In the genomic region with DNA sequence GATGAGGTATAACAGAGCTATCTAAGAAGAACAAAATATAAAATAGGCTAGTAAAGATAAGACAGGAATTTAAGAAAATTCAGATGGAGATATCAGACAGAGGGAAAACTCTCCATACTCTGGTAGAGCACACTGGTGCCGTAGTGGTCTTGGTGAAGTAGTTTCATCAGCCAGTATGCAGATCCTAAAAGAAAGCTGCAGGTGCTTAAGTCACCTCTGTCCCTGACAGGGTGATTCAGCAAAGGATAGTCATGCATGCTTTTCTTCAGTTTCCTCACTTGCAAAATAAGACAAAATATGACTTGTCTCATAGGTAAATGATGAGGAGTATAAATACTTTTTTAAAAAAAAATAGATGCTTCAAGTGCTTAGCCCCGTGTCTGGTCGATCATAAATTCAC, we compare ENCODE assay signal across 1 cellular context.
TF ChIP-seq lines count a peak whose summit lies in the region.

No MANE protein-coding gene starts in this region.

TF ChIP-seq in GM23338, 12 proteins besides CTCF, POLR2A, EP300 and RAD21 (continued from another document):
- TF ChIP-seq, protein P1, sequence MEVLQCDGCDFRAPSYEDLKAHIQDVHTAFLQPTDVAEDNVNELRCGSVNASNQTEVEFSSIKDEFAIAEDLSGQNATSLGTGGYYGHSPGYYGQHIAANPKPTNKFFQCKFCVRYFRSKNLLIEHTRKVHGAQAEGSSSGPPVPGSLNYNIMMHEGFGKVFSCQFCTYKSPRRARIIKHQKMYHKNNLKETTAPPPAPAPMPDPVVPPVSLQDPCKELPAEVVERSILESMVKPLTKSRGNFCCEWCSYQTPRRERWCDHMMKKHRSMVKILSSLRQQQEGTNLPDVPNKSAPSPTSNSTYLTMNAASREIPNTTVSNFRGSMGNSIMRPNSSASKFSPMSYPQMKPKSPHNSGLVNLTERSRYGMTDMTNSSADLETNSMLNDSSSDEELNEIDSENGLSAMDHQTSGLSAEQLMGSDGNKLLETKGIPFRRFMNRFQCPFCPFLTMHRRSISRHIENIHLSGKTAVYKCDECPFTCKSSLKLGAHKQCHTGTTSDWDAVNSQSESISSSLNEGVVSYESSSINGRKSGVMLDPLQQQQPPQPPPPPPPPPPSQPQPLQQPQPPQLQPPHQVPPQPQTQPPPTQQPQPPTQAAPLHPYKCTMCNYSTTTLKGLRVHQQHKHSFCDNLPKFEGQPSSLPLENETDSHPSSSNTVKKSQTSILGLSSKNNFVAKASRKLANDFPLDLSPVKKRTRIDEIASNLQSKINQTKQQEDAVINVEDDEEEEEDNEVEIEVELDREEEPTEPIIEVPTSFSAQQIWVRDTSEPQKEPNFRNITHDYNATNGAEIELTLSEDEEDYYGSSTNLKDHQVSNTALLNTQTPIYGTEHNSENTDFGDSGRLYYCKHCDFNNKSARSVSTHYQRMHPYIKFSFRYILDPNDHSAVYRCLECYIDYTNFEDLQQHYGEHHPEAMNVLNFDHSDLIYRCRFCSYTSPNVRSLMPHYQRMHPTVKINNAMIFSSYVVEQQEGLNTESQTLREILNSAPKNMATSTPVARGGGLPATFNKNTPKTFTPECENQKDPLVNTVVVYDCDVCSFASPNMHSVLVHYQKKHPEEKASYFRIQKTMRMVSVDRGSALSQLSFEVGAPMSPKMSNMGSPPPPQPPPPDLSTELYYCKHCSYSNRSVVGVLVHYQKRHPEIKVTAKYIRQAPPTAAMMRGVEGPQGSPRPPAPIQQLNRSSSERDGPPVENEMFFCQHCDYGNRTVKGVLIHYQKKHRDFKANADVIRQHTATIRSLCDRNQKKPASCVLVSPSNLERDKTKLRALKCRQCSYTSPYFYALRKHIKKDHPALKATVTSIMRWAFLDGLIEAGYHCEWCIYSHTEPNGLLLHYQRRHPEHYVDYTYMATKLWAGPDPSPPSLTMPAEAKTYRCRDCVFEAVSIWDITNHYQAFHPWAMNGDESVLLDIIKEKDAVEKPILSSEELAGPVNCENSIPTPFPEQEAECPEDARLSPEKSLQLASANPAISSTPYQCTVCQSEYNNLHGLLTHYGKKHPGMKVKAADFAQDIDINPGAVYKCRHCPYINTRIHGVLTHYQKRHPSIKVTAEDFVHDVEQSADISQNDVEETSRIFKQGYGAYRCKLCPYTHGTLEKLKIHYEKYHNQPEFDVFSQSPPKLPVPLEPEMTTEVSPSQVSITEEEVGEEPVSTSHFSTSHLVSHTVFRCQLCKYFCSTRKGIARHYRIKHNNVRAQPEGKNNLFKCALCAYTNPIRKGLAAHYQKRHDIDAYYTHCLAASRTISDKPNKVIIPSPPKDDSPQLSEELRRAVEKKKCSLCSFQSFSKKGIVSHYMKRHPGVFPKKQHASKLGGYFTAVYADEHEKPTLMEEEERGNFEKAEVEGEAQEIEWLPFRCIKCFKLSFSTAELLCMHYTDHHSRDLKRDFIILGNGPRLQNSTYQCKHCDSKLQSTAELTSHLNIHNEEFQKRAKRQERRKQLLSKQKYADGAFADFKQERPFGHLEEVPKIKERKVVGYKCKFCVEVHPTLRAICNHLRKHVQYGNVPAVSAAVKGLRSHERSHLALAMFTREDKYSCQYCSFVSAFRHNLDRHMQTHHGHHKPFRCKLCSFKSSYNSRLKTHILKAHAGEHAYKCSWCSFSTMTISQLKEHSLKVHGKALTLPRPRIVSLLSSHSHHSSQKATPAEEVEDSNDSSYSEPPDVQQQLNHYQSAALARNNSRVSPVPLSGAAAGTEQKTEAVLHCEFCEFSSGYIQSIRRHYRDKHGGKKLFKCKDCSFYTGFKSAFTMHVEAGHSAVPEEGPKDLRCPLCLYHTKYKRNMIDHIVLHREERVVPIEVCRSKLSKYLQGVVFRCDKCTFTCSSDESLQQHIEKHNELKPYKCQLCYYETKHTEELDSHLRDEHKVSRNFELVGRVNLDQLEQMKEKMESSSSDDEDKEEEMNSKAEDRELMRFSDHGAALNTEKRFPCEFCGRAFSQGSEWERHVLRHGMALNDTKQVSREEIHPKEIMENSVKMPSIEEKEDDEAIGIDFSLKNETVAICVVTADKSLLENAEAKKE (CRISPR knock-in tag; IDR thresholded peaks at IDR 0.05) = no peak
- TF ChIP-seq CREB1 (CRISPR knock-in tag; IDR thresholded peaks at IDR 0.05; ENCODE audit: low read depth) = no peak
- no peak for TF ChIP-seq EZH2phosphoT487 (IDR thresholded peaks at IDR 0.05; ENCODE audit: unreplicated experiment)
- TF ChIP-seq ZNF331 (CRISPR knock-in tag; IDR thresholded peaks at IDR 0.05; ENCODE audit: low read depth) = no peak
- TF ChIP-seq, protein P2, sequence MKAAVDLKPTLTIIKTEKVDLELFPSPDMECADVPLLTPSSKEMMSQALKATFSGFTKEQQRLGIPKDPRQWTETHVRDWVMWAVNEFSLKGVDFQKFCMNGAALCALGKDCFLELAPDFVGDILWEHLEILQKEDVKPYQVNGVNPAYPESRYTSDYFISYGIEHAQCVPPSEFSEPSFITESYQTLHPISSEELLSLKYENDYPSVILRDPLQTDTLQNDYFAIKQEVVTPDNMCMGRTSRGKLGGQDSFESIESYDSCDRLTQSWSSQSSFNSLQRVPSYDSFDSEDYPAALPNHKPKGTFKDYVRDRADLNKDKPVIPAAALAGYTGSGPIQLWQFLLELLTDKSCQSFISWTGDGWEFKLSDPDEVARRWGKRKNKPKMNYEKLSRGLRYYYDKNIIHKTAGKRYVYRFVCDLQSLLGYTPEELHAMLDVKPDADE (IDR thresholded peaks at IDR 0.05) = no peak
- no peak for TF ChIP-seq NANOG (IDR thresholded peaks at IDR 0.05; ENCODE audit: borderline replicate concordance)
- TF ChIP-seq POLR2AphosphoS5 (IDR thresholded peaks at IDR 0.05; ENCODE audit: low read depth) = no peak
- TF ChIP-seq EZH2 (IDR thresholded peaks at IDR 0.05; ENCODE audit: low read depth, unreplicated experiment) = no peak
- TF ChIP-seq, protein P3, sequence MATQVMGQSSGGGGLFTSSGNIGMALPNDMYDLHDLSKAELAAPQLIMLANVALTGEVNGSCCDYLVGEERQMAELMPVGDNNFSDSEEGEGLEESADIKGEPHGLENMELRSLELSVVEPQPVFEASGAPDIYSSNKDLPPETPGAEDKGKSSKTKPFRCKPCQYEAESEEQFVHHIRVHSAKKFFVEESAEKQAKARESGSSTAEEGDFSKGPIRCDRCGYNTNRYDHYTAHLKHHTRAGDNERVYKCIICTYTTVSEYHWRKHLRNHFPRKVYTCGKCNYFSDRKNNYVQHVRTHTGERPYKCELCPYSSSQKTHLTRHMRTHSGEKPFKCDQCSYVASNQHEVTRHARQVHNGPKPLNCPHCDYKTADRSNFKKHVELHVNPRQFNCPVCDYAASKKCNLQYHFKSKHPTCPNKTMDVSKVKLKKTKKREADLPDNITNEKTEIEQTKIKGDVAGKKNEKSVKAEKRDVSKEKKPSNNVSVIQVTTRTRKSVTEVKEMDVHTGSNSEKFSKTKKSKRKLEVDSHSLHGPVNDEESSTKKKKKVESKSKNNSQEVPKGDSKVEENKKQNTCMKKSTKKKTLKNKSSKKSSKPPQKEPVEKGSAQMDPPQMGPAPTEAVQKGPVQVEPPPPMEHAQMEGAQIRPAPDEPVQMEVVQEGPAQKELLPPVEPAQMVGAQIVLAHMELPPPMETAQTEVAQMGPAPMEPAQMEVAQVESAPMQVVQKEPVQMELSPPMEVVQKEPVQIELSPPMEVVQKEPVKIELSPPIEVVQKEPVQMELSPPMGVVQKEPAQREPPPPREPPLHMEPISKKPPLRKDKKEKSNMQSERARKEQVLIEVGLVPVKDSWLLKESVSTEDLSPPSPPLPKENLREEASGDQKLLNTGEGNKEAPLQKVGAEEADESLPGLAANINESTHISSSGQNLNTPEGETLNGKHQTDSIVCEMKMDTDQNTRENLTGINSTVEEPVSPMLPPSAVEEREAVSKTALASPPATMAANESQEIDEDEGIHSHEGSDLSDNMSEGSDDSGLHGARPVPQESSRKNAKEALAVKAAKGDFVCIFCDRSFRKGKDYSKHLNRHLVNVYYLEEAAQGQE (IDR thresholded peaks at IDR 0.05; ENCODE audit: unreplicated experiment) = no peak
